ENCODE assay signal across 27 cellular contexts in genomic region chr5:180439911-180440769, GRCh38. TPM values are rescaled to one million over a fixed set of nuclear protein-coding genes. Genes with fewer than 3 reads are reported as not detected.
DNase-seq lines count a peak whose midpoint lies in the region; ATAC-seq, FAIRE-seq and TF ChIP-seq lines count a peak whose summit lies in the region.
"Had no signal": no experiment of that assay in that cellular context is flagged by ENCODE, and none has a peak within 500 bp of the region (broad histone marks: within the 10 kb centered on the region; RNA-seq: fewer than 3 reads in every experiment).

No MANE protein-coding gene starts in this region.

- H3K27me3 ChIP-seq in cardiac muscle cell (no peaks in the 10 kb centered on the region), keratinocyte (ENCODE audit: control insufficient read depth, extremely low read depth, insufficient read depth, low read length) (peaks cover 10% of the 10 kb centered on the region), MM.1S (replicated peaks; ENCODE audit: insufficient read depth, low read length) (peaks cover 22% of the 10 kb centered on the region)
- H3K27me3 ChIP-seq: SJCRH30 had no signal

- H2AFZ ChIP-seq in keratinocyte (ENCODE audit: control insufficient read depth, low read length) (no peak overlapping the region), MM.1S (ENCODE audit: low read length) (no peak overlapping the region)

- POLR2A ChIA-PET in activated CD8-positive, alpha-beta T cell treated with anti-CD3 and anti-CD28 coated beads for 36 hours (lab: Charles Lee): no interaction called here

- intact Hi-C loops in left ventricle myocardium superior (cut with micrococcal nuclease): no loop called here
- intact Hi-C loops in activated CD8-positive, alpha-beta T cell treated with anti-CD3 and anti-CD28 coated beads for 36 hours (cut with micrococcal nuclease): no loop called here

- dilution Hi-C loops in keratinocyte (cut with MboI; ENCODE audit: extremely low pct_ligation_motif_present, low sequenced_read_pairs): no loop called here

- H3K4me3 ChIP-seq in cardiac muscle cell: no peak overlapping the region
- no peak overlapping the region for H3K4me3 ChIP-seq in keratinocyte (ENCODE audit: control insufficient read depth in 2 of 3, extremely low read depth in 1 of 3, insufficient read depth in 2 of 3, low read depth in 1 of 3, low read length in 3 of 3)
- H3K4me3 ChIP-seq in MM.1S (ENCODE audit: low read length): no peak overlapping the region
- H3K4me3 ChIP-seq: GM12878, SJCRH30, skin epidermis had no signal

- H3K9me3 Mint-ChIP-seq in activated CD8-positive, alpha-beta T cell treated with anti-CD3 and anti-CD28 coated beads for 36 hours: peaks cover 9% of the 10 kb centered on the region

- H3K79me2 ChIP-seq in keratinocyte (ENCODE audit: control insufficient read depth, insufficient read depth, low read length): no peaks in the 10 kb centered on the region
- H3K79me2 ChIP-seq in MM.1S (ENCODE audit: low read length): no peaks in the 10 kb centered on the region

- H3K27ac ChIP-seq in cardiac muscle cell: no peak overlapping the region
- H3K27ac ChIP-seq in VCaP: peak overlapping the region; percentile 81
- H3K27ac ChIP-seq in keratinocyte (ENCODE audit: control insufficient read depth, insufficient read depth, low read length): no peak overlapping the region
- no peak overlapping the region for H3K27ac ChIP-seq in MM.1S (ENCODE audit: low read length)
- H3K27ac ChIP-seq: SJCRH30, skin epidermis had no signal

- no peak for DNase-seq in cardiac muscle cell (ENCODE audit: low read depth in 1 of 2, low spot score in 1 of 2)
- DNase-seq in left ventricle myocardium superior: no peak
- no peak for DNase-seq in keratinocyte (ENCODE audit: low read depth, low spot score)
- no peak for DNase-seq in activated CD8-positive, alpha-beta T cell treated with anti-CD3 and anti-CD28 coated beads for 36 hours
- no peak for DNase-seq in 8988T
- no peak for DNase-seq in MM.1S
- no peak for DNase-seq in activated naive CD4-positive, alpha-beta T cell treated with anti-CD3 and anti-CD28 coated beads, Interleukin-2, amount 50 U/mL, for 16 hours
- DNase-seq: activated CD4-positive, alpha-beta T cell treated with anti-CD3 and anti-CD28 coated beads for 4 hours; activated T-cell treated with anti-CD3 and anti-CD28 coated beads, Interleukin-2, amount 50 U/mL, for 48 hours; anterior cingulate cortex; caudate nucleus; COR-L47; dermis blood vessel endothelial cell; DMS79; NCI-H510A treated with DMSO at 0.1 percent for 48 hours; NK-92 treated with Interleukin-12 subunit alpha and Interleukin-12 subunit beta, amount 100 ng/mL, for 24 hours; SJCRH30; stimulated activated CD4-positive, alpha-beta T cell treated with anti-CD3 and anti-CD28 coated beads, Interleukin-2, amount 100 ng/mL, for 24 hours; substantia nigra had no signal

- peak overlapping the region; percentile 25 for H3K4me2 ChIP-seq in keratinocyte (ENCODE audit: control insufficient read depth, extremely low read depth, insufficient read depth, low read depth, low read length)
- H3K4me2 ChIP-seq in MM.1S (ENCODE audit: low read depth, low read length): no peak overlapping the region

- ATAC-seq in left ventricle myocardium superior: no peak
- ATAC-seq in activated CD8-positive, alpha-beta T cell treated with anti-CD3 and anti-CD28 coated beads for 36 hours: no peak
- ATAC-seq: GM12878, HCT116 had no signal

- H3K4me3 Mint-ChIP-seq in activated CD8-positive, alpha-beta T cell treated with anti-CD3 and anti-CD28 coated beads for 36 hours: no peak overlapping the region
- H3K4me3 Mint-ChIP-seq: activated naive CD4-positive, alpha-beta T cell treated with anti-CD3 and anti-CD28 coated beads, Interleukin-2, amount 50 U/mL, for 24 hours; memory B cell; T-helper 1 cell treated with Interleukin-12 subunit alpha and Interleukin-12 subunit beta and Interleukin-4 antibody, amounts not matched to agents 30 μg/mL and 1 μg/mL, for 36 hours had no signal

- no peaks in the 10 kb centered on the region for H3K9me2 ChIP-seq in MM.1S (replicated peaks; ENCODE audit: insufficient read depth, low read length)

- H3K9ac ChIP-seq in keratinocyte (ENCODE audit: control insufficient read depth, extremely low read depth, insufficient read depth, low read length): no peak overlapping the region
- H3K9ac ChIP-seq in MM.1S (ENCODE audit: low read length): no peak overlapping the region

- no peak overlapping the region for H3K27ac Mint-ChIP-seq in activated CD8-positive, alpha-beta T cell treated with anti-CD3 and anti-CD28 coated beads for 36 hours
- H3K27ac Mint-ChIP-seq: activated naive CD4-positive, alpha-beta T cell treated with anti-CD3 and anti-CD28 coated beads, Interleukin-2, amount 50 U/mL, for 24 hours; memory B cell; T-helper 1 cell treated with Interleukin-12 subunit alpha and Interleukin-12 subunit beta and Interleukin-4 antibody, amounts not matched to agents 30 μg/mL and 1 μg/mL, for 36 hours had no signal

- CTCF ChIA-PET in activated CD8-positive, alpha-beta T cell treated with anti-CD3 and anti-CD28 coated beads for 36 hours (lab: Charles Lee): interaction anchor here (1.0 kb wide), 1 partner anchor 112 kb away, joined by 4 read pairs; no protein-coding TSS in a partner anchor

- TF ChIP-seq CTCF in cardiac muscle cell (IDR thresholded peaks at IDR 0.05; ENCODE audit: low read depth, low read length) (peak; percentile 10), VCaP (conservative IDR thresholded peaks at IDR 0.05) (peak; percentile 17; the same call in 1 of the 2 replicates), keratinocyte (optimal IDR thresholded peaks at IDR 0.05 in 1 of 3, IDR thresholded peaks at IDR 0.05 in 1 of 3, conservative IDR thresholded peaks at IDR 0.05 in 1 of 3; ENCODE audit: extremely low read depth in 1 of 3, insufficient read depth in 2 of 3, low read length in 3 of 3) (no peak), MM.1S (IDR thresholded peaks at IDR 0.05; ENCODE audit: low read length) (no peak)
- TF ChIP-seq CTCF in activated CD8-positive, alpha-beta T cell treated with anti-CD3 and anti-CD28 coated beads for 36 hours (IDR thresholded peaks at IDR 0.05): no peak

- no peaks in the 10 kb centered on the region for H3F3A ChIP-seq in MM.1S (ENCODE audit: insufficient read depth, low read length)

- H3K36me3 ChIP-seq in cardiac muscle cell (no peaks in the 10 kb centered on the region), keratinocyte (ENCODE audit: control insufficient read depth in 2 of 2, extremely low read depth in 1 of 2, insufficient read depth in 2 of 2, low read length in 2 of 2) (no peaks in the 10 kb centered on the region), MM.1S (replicated peaks; ENCODE audit: insufficient read depth, low read length) (no peaks in the 10 kb centered on the region)
- H3K36me3 ChIP-seq: SJCRH30 had no signal

- H3K36me3 Mint-ChIP-seq in activated CD8-positive, alpha-beta T cell treated with anti-CD3 and anti-CD28 coated beads for 36 hours (ENCODE audit: low read depth): no peaks in the 10 kb centered on the region
- H3K36me3 Mint-ChIP-seq: activated naive CD4-positive, alpha-beta T cell treated with anti-CD3 and anti-CD28 coated beads, Interleukin-2, amount 50 U/mL, for 24 hours had no signal

- H3K4me1 Mint-ChIP-seq in activated CD8-positive, alpha-beta T cell treated with anti-CD3 and anti-CD28 coated beads for 36 hours (ENCODE audit: low read depth): no peaks in the 10 kb centered on the region
- H3K4me1 Mint-ChIP-seq: activated naive CD4-positive, alpha-beta T cell treated with anti-CD3 and anti-CD28 coated beads, Interleukin-2, amount 50 U/mL, for 24 hours; memory B cell had no signal

- H3K9me1 ChIP-seq in keratinocyte (ENCODE audit: control insufficient read depth, extremely low read depth, insufficient read depth, low read length): no peaks in the 10 kb centered on the region

- no peaks in the 10 kb centered on the region for H3K9me3 ChIP-seq in cardiac muscle cell (ENCODE audit: low read depth)
- H3K9me3 ChIP-seq in keratinocyte (ENCODE audit: control insufficient read depth, low read depth, low read length): peaks cover 1% of the 10 kb centered on the region
- H3K9me3 ChIP-seq in MM.1S (replicated peaks; ENCODE audit: insufficient read depth, low read length): no peaks in the 10 kb centered on the region

- H4K20me1 ChIP-seq in keratinocyte (ENCODE audit: control insufficient read depth, extremely low read depth, insufficient read depth, low read length): no peaks in the 10 kb centered on the region
- no peaks in the 10 kb centered on the region for H4K20me1 ChIP-seq in MM.1S (ENCODE audit: insufficient read depth, low read length)

- FAIRE-seq in keratinocyte (lab: Jason Lieb, UNC): no peak
- FAIRE-seq: GM12878, RCC 7860 had no signal

- peaks cover 1% of the 10 kb centered on the region for H3K27me3 Mint-ChIP-seq in activated CD8-positive, alpha-beta T cell treated with anti-CD3 and anti-CD28 coated beads for 36 hours
- H3K27me3 Mint-ChIP-seq: activated naive CD4-positive, alpha-beta T cell treated with anti-CD3 and anti-CD28 coated beads, Interleukin-2, amount 50 U/mL, for 24 hours had no signal

- H3K4me1 ChIP-seq in cardiac muscle cell (ENCODE audit: low read depth) (no peaks in the 10 kb centered on the region), keratinocyte (ENCODE audit: control insufficient read depth, extremely low read depth, insufficient read depth, low read length) (no peaks in the 10 kb centered on the region), MM.1S (ENCODE audit: low read length) (no peaks in the 10 kb centered on the region)
- H3K4me1 ChIP-seq: SJCRH30 had no signal

RNA-seq across cellular contexts. Expression of gene CNOT6, which starts 54.0 kb away (rescaled TPM):
- 7.5 and 20.3 TPM in 2 replicates for total RNA-seq in cardiac muscle cell
- polyA plus RNA-seq in cardiac muscle cell: 13.2 and 15.0 TPM in 2 replicates
- total RNA-seq in left ventricle myocardium superior: 14.6 TPM
- 15.6 to 29.7 TPM (median 19.4 TPM) in 3 replicates for polyA plus RNA-seq in keratinocyte
- polyA plus RNA-seq in keratinocyte (2011; ENCODE audit: low read depth): 31.6 TPM
- 15.5 and 28.5 TPM in 2 replicates for polyA plus RNA-seq in keratinocyte (2011; cell fraction: cytosol; rRNA removed)
- 13.1 and 19.1 TPM in 2 replicates for polyA plus RNA-seq in keratinocyte (2011; cell fraction: nucleus; rRNA removed)
- 15.2 and 23.1 TPM in 2 replicates for polyA plus RNA-seq in keratinocyte (2012; ENCODE audit: low replicate concordance)
- polyA minus RNA-seq in keratinocyte: 14.5 to 37.2 TPM (median 15.3 TPM) in 3 replicates
- polyA minus RNA-seq in keratinocyte (2011; cell fraction: cytosol; rRNA and poly(A)+ RNA removed): 15.2 TPM
- polyA minus RNA-seq in keratinocyte (2011; cell fraction: nucleus; rRNA and poly(A)+ RNA removed): 11.9 and 26.8 TPM in 2 replicates
- 10 to 100 TPM; 28.4 to 30.4 TPM for total RNA-seq in activated CD8-positive, alpha-beta T cell treated with anti-CD3 and anti-CD28 coated beads for 36 hours

Comparison
In these comparisons a context has a peak if more than half of its experiments do, and no peak if none do; other contexts are left out.
1. CTCF ChIP-seq: peak in cardiac muscle cell (single experiment) and VCaP (single experiment); none in keratinocyte (0 of 3), activated CD8-positive, alpha-beta T cell treated with anti-CD3 and anti-CD28 coated beads for 36 hours (single experiment) and MM.1S (single experiment).